Comparison of ENCODE assay signal across 1 cellular context in genomic region chr1:192628406-192629057, GRCh38.
TF ChIP-seq lines count a peak whose summit lies in the region.

No MANE protein-coding gene starts in this region.

TF ChIP-seq in SK-N-SH, 30 proteins besides CTCF, POLR2A, EP300 and RAD21 (continued from another document):
- TF ChIP-seq CHD2 (IDR thresholded peaks at IDR 0.05; ENCODE audit: low read length, partially characterized antibody) (peak; percentile 62), FOXJ3 (CRISPR knock-in tag; IDR thresholded peaks at IDR 0.05) (peak; percentile 45; the same call in 1 of the 2 replicates), FOXM1 (IDR thresholded peaks at IDR 0.05; ENCODE audit: low read depth) (no peak), MXI1 (IDR thresholded peaks at IDR 0.05; ENCODE audit: low read depth, low read length) (peak; percentile 35; the same call in 1 of the 2 replicates)
